8 cellular contexts compared by ENCODE assay signal in genomic region chr5:172777381-172778222, GRCh38. TPM values are rescaled to one million over a fixed set of nuclear protein-coding genes. Genes with fewer than 3 reads are reported as not detected.
A peak's percentile ranks its signal among the peaks of the same experiment; 100 is the strongest.
DNase-seq lines count a peak whose midpoint lies in the region; ATAC-seq and TF ChIP-seq lines count a peak whose summit lies in the region.

No MANE protein-coding gene starts in this region.

- peaks cover 2% of the 10 kb centered on the region for H3F3A ChIP-seq in smooth muscle cell (ENCODE audit: low read depth)

- DNase-seq in ACHN, result peak; percentile 79
- DNase-seq in RWPE1 (ENCODE audit: low spot score), result peak; percentile 78
- peak; percentile 63 for DNase-seq in activated gamma-delta T cell (lab: John Stamatoyannopoulos, UW)
- peak; percentile 94 for DNase-seq in Right ventricle myocardium inferior (ENCODE audit: missing footprints)
- no peak for DNase-seq in smooth muscle cell (lab: John Stamatoyannopoulos, UW; ENCODE audit: unreplicated experiment)
- no peak for DNase-seq in DMS79 (lab: John Stamatoyannopoulos, UW)

- H3K36me3 ChIP-seq in smooth muscle cell (ENCODE audit: low read depth), result no peaks in the 10 kb centered on the region

- in situ Hi-C loops in ACHN (cut with HindIII; ENCODE audit: low pct_ligation_motif_present, low pct_unique_long_range_greater_than_20kb, low sequenced_read_pairs), result no loop called here
- in situ Hi-C loops in GM18951 (cut with MboI; ENCODE audit: low sequenced_read_pairs, unreplicated experiment), result no loop called here

- intact Hi-C loops in Right ventricle myocardium inferior (cut with DNase I), result no loop called here

- no peak for TF ChIP-seq CTCF in RWPE1 (conservative IDR thresholded peaks at IDR 0.05; ENCODE audit: low read depth)
- TF ChIP-seq CTCF in smooth muscle cell (IDR thresholded peaks at IDR 0.05; ENCODE audit: borderline replicate concordance, insufficient read depth, poor library complexity, severe bottlenecking), result no peak

- H3K4me3 ChIP-seq in smooth muscle cell, result no peak overlapping the region

- H3K79me2 ChIP-seq in smooth muscle cell (ENCODE audit: low read depth), result no peaks in the 10 kb centered on the region

- no peak overlapping the region for H2AFZ ChIP-seq in smooth muscle cell (ENCODE audit: low read depth)

- CTCF ChIA-PET in RWPE1 (lab: Yijun Ruan, JAX), result interaction anchor here (0.7 to 1.1 kb wide), 4 partner anchors 45 to 110 kb away, joined by 3 read pairs; no protein-coding TSS in a partner anchor

- POLR2A ChIA-PET in RWPE1 (lab: Yijun Ruan, JAX; ENCODE audit: low non-redundant PET), result interaction anchor here (0.6 to 0.9 kb wide), 5 partner anchors 21 to 127 kb away, joined by 3 to 7 read pairs (median 5); no protein-coding TSS in a partner anchor

- H3K9me3 ChIP-seq in smooth muscle cell (replicated peaks; ENCODE audit: low read depth), result no peaks in the 10 kb centered on the region

- H3K27ac ChIP-seq in RWPE1 (peak overlapping the region; percentile 90), smooth muscle cell (ENCODE audit: low read depth) (peak overlapping the region; percentile 87)

- no peaks in the 10 kb centered on the region for H4K20me1 ChIP-seq in smooth muscle cell (ENCODE audit: low read depth)

- H3K9ac ChIP-seq in smooth muscle cell (ENCODE audit: low read depth), result peak overlapping the region; percentile 79

- H3K27me3 ChIP-seq in smooth muscle cell (ENCODE audit: low read depth), result no peaks in the 10 kb centered on the region

- H3K4me1 ChIP-seq in smooth muscle cell (ENCODE audit: low read depth), result peaks cover 14% of the 10 kb centered on the region

- H3K4me2 ChIP-seq in smooth muscle cell, result peak overlapping the region; percentile 60

- peak; percentile 78 for ATAC-seq in HG03135 (IDR thresholded peaks at IDR 0.05; ENCODE audit: unreplicated experiment)
- ATAC-seq in Right ventricle myocardium inferior, result peak; percentile 80

- WGBS in smooth muscle cell (ENCODE audit: low lambda C conversion rate), result 66% methylated on average over 14 of the region's 14 CpGs

- peak; percentile 52 for TF ChIP-seq POLR2A in GM18951 (IDR thresholded peaks at IDR 0.05; ENCODE audit: extremely low read depth, insufficient read depth, insufficient read length)

RNA-seq across cellular contexts. Expression of gene DUSP1, which starts 6.6 kb away (rescaled TPM):
- total RNA-seq in Right ventricle myocardium inferior (103 TPM), smooth muscle cell (751 and 817 TPM in 2 replicates)
- polyA plus RNA-seq in smooth muscle cell, result 656 and 995 TPM in 2 replicates

RNA-seq across cellular contexts. Expression of gene ERGIC1, which starts 56.4 kb away (rescaled TPM):
- total RNA-seq in Right ventricle myocardium inferior (74.8 TPM), smooth muscle cell (135 and 140 TPM in 2 replicates)
- polyA plus RNA-seq in smooth muscle cell, result 33.2 and 38.2 TPM in 2 replicates

Comparison
In these comparisons a context has a peak if more than half of its experiments do, and no peak if none do; other contexts are left out.
1. DNase-seq: peak in ACHN (single experiment), RWPE1 (single experiment), activated gamma-delta T cell (single experiment) and Right ventricle myocardium inferior (single experiment); none in smooth muscle cell (single experiment) and DMS79 (single experiment).